In genomic region chr20:63828951-63829350, GRCh38 we compare ENCODE assay signal across 17 cellular contexts. TPM values are rescaled to one million over a fixed set of nuclear protein-coding genes. Genes with fewer than 3 reads are reported as not detected.
A peak's percentile ranks its signal among the peaks of the same experiment; 100 is the strongest.
DNase-seq lines count a peak whose midpoint lies in the region; ATAC-seq, FAIRE-seq and TF ChIP-seq lines count a peak whose summit lies in the region.
"Had no signal": no experiment of that assay in that cellular context is flagged by ENCODE, and none has a peak within 500 bp of the region (broad histone marks: within the 10 kb centered on the region; RNA-seq: fewer than 3 reads in every experiment).

No MANE protein-coding gene starts in this region.

- peaks cover 14% of the 10 kb centered on the region for H3K27me3 Mint-ChIP-seq in nephron (ENCODE audit: low read depth)

- FAIRE-seq in pancreas (lab: Jason Lieb, UNC): no peak
- FAIRE-seq: bronchial epithelial cell, GM12878 had no signal

- ATAC-seq in Right ventricle myocardium inferior (no peak), upper lobe of right lung (no peak), pancreas (no peak)

- H3K27ac Mint-ChIP-seq in nephron: peak overlapping the region; percentile 90 to 96 (median 95)

- no peaks in the 10 kb centered on the region for H3K9me3 ChIP-seq in left ventricle myocardium inferior (replicated peaks)
- no peaks in the 10 kb centered on the region for H3K9me3 ChIP-seq in colonic mucosa
- no peaks in the 10 kb centered on the region for H3K9me3 ChIP-seq in upper lobe of right lung
- H3K9me3 ChIP-seq in pancreas: no peaks in the 10 kb centered on the region

- 78 to 80% methylated on average over 10 of the region's 10 CpGs for WGBS in pancreas, 2 donors

- DNase-seq in left ventricle myocardium inferior: no peak
- DNase-seq in Right ventricle myocardium inferior (ENCODE audit: missing footprints): no peak
- no peak for DNase-seq in colonic mucosa
- no peak for DNase-seq in upper lobe of right lung
- DNase-seq in DMS79 treated with DMSO at 0.1 percent for 48 hours (lab: John Stamatoyannopoulos, UW): no peak
- DNase-seq in stimulated activated CD4-positive, alpha-beta T cell treated with anti-CD3 and anti-CD28 coated beads, Interleukin-4, amount 100 ng/mL, for 24 hours: no peak
- DNase-seq in pancreas: no peak
- DNase-seq: activated effector memory CD4-positive, alpha-beta T cell treated with Interleukin-2 at 50 U/mL for 16 hours; DMS53; erythroblast; OCI-M1; stimulated activated CD4-positive, alpha-beta T cell treated with anti-CD3 and anti-CD28 coated beads, Interleukin-12 subunit alpha, Interleukin-12 subunit beta, amount 100 ng/mL, for 4 hours had no signal

- intact Hi-C loops in left ventricle myocardium inferior (cut with micrococcal nuclease) (no loop called here), Right ventricle myocardium inferior (cut with DNase I) (loop anchor here (2.0 kb wide), 1 partner anchor 36 kb away; the partner anchor contains the start of gene TPD52L2), colonic mucosa (cut with DNase I) (no loop called here), upper lobe of right lung (cut with DNase I) (no loop called here), pancreas (cut with DNase I) (no loop called here)

- peaks cover 41% of the 10 kb centered on the region for H3K4me1 Mint-ChIP-seq in nephron

- H3K4me3 ChIP-seq in left ventricle myocardium inferior (peak overlapping the region; percentile 89), colonic mucosa (no peak overlapping the region), upper lobe of right lung (peak overlapping the region; percentile 54), pancreas (no peak overlapping the region)

- peak overlapping the region; percentile 92 for H3K27ac ChIP-seq in left ventricle myocardium inferior (replicated peaks)
- no peak overlapping the region for H3K27ac ChIP-seq in colonic mucosa
- H3K27ac ChIP-seq in upper lobe of right lung: peak overlapping the region; percentile 30
- H3K27ac ChIP-seq in pancreas: no peak overlapping the region
- H3K27ac ChIP-seq: HL-60 had no signal

- H3K36me3 ChIP-seq in left ventricle myocardium inferior: no peaks in the 10 kb centered on the region
- H3K36me3 ChIP-seq in colonic mucosa: no peaks in the 10 kb centered on the region
- no peaks in the 10 kb centered on the region for H3K36me3 ChIP-seq in upper lobe of right lung
- no peaks in the 10 kb centered on the region for H3K36me3 ChIP-seq in pancreas

- TF ChIP-seq CTCF in left ventricle myocardium inferior (IDR thresholded peaks at IDR 0.05; ENCODE audit: borderline replicate concordance): no peak
- TF ChIP-seq CTCF in colonic mucosa (IDR thresholded peaks at IDR 0.05): no peak
- no peak for TF ChIP-seq CTCF in nephron (IDR thresholded peaks at IDR 0.05; ENCODE audit: unreplicated experiment in 3 of 3)
- no peak for TF ChIP-seq CTCF in upper lobe of right lung (IDR thresholded peaks at IDR 0.05)
- TF ChIP-seq CTCF in pancreas (IDR thresholded peaks at IDR 0.05): no peak

- H3K27me3 ChIP-seq in left ventricle myocardium inferior (ENCODE audit: low read depth) (no peaks in the 10 kb centered on the region), colonic mucosa (peaks cover 23% of the 10 kb centered on the region), upper lobe of right lung (no peaks in the 10 kb centered on the region), pancreas (no peaks in the 10 kb centered on the region)

- H3K4me1 ChIP-seq in left ventricle myocardium inferior (peaks cover 79% of the 10 kb centered on the region), colonic mucosa (peaks cover 3% of the 10 kb centered on the region), upper lobe of right lung (peaks cover 9% of the 10 kb centered on the region), pancreas (peaks cover 0 to 4% (median 4%) of the 10 kb centered on the region in 3 donors)

- H3K36me3 Mint-ChIP-seq in nephron (ENCODE audit: low read depth): peaks cover 8% of the 10 kb centered on the region

- no peaks in the 10 kb centered on the region for H3K9me3 Mint-ChIP-seq in nephron

- H3K4me3 Mint-ChIP-seq in nephron: peak overlapping the region; percentile 91 to 96 (median 95)

- peak overlapping the region; percentile 6 to 14 for H3K9ac ChIP-seq in colonic mucosa (ENCODE audit: low read depth in 2 of 2, low read length in 2 of 2)

RNA-seq across cellular contexts. Expression of gene ZBTB46, which starts 2.1 kb away (rescaled TPM):
- total RNA-seq in left ventricle myocardium inferior (13.6 TPM), Right ventricle myocardium inferior (13.8 TPM), colonic mucosa (1 to 10 TPM; 2.1 to 3.2 TPM), upper lobe of right lung (19.7 TPM), pancreas (1 to 10 TPM; 2.2 to 7.4 (median 3.0) TPM)
- 1 to 10 TPM; 2.8 to 3.6 TPM for polyA plus RNA-seq in pancreas

RNA-seq across cellular contexts. Expression of gene ABHD16B, which starts 32.3 kb away (rescaled TPM):
- total RNA-seq in left ventricle myocardium inferior: not detected
- total RNA-seq in Right ventricle myocardium inferior: not detected
- total RNA-seq in colonic mucosa: not detected
- total RNA-seq in upper lobe of right lung: not detected
- not detected for total RNA-seq in pancreas
- under 1 TPM; 0.12 to 0.53 TPM for polyA plus RNA-seq in pancreas
- total RNA-seq: bronchial epithelial cell, GM12878, myocyte had no signal

RNA-seq across cellular contexts. Expression of gene TPD52L2, which starts 36.1 kb away (rescaled TPM):
- total RNA-seq in left ventricle myocardium inferior (72.0 TPM), Right ventricle myocardium inferior (78.0 TPM), colonic mucosa (10 to 100 TPM; 54.0 to 66.1 TPM), upper lobe of right lung (81.5 TPM), pancreas (10 to 100 TPM; 16.3 to 35.0 (median 22.3) TPM)
- 10 to 100 TPM; 33.8 to 47.3 TPM for polyA plus RNA-seq in pancreas

Comparison
In these comparisons a context has a peak if more than half of its experiments do, and no peak if none do; other contexts are left out.
1. H3K27ac ChIP-seq: peak in left ventricle myocardium inferior (single experiment) and upper lobe of right lung (single experiment); none in colonic mucosa (single experiment) and pancreas (0 of 4).
2. H3K4me3 ChIP-seq: peak in left ventricle myocardium inferior (single experiment) and upper lobe of right lung (single experiment); none in colonic mucosa (single experiment) and pancreas (0 of 4).